ENCODE assay signal across 8 cellular contexts in the genomic region with DNA sequence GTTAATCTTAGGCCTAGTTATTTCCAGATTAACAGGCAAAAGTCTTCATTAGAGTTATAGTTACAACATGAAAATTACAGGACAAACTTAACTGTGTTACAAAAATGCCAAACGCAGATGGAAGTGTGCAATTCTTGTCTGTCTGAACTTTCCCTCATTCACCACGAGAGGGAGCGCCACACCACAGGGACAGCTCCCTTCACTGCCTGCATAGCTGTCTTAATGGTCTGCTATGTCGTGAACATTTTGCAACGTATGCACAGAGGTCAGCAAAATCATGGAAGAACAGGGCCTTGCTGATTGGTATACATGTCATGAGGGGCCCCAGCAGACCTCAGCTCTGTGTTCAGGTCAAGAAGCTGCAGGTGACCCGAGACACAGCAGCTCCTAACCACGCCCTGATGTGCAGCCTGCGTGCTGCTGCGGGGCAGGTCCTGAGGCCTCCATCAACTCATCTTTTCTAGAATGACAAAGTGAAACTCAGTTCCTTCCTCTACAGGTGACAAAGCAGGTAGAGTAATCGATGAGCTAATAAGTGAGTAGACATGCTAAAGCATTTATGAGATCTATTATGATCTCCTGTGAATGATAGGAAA.
DNase-seq lines count a peak whose midpoint lies in the region; ATAC-seq and TF ChIP-seq lines count a peak whose summit lies in the region.

No MANE protein-coding gene starts in this region.

- intact Hi-C loops in activated T-helper 1 cell treated with anti-CD3 and anti-CD28 coated beads, Interleukin-12 subunit alpha, Interleukin-12 subunit beta, Interleukin-2, Interleukin-4 antibody, amounts not matched to agents 30 ng/mL and 10 ng/mL and 1 ng/mL, durations not matched to agents 14 hours and 24 hours and 36 hours (cut with micrococcal nuclease) = loop anchor here (1.0 to 5.0 kb wide), 4 partner anchors 160 to 298 kb away; a partner anchor contains a TSS
- intact Hi-C loops in thyroid gland (cut with DNase I) = loop anchor here (5.0 to 10.0 kb wide), 2 partner anchors 240 to 613 kb away; no protein-coding TSS in a partner anchor

- TF ChIP-seq CTCF in LNCAP (IDR thresholded peaks at IDR 0.05) = peak; percentile 89
- TF ChIP-seq CTCF in thyroid gland (IDR thresholded peaks at IDR 0.05) = peak; percentile 80 to 96 (median 91)

- 43 to 46% methylated on average over 10 of the region's 10 CpGs for WGBS in thyroid gland, 2 donors

- no peaks in the 10 kb centered on the region for H3K4me1 ChIP-seq in thyroid gland

- H3K9me3 ChIP-seq in thyroid gland = no peaks in the 10 kb centered on the region

- H3K27me3 Mint-ChIP-seq in activated T-helper 1 cell treated with anti-CD3 and anti-CD28 coated beads, Interleukin-12 subunit alpha, Interleukin-12 subunit beta, Interleukin-2, Interleukin-4 antibody, amounts not matched to agents 30 ng/mL and 10 ng/mL and 1 ng/mL, durations not matched to agents 14 hours and 24 hours and 36 hours (ENCODE audit: insufficient read depth) = peaks cover 3% of the 10 kb centered on the region

- no peak overlapping the region for H3K27ac ChIP-seq in thyroid gland

- DNase-seq in COR-L47 (lab: John Stamatoyannopoulos, UW) = peak; percentile 78
- DNase-seq in RKO (ENCODE audit: low spot score) = peak; percentile 78
- DNase-seq in activated T-helper 1 cell treated with anti-CD3 and anti-CD28 coated beads, Interleukin-12 subunit alpha, Interleukin-12 subunit beta, Interleukin-2, Interleukin-4 antibody, amounts not matched to agents 30 ng/mL and 10 ng/mL and 1 ng/mL, durations not matched to agents 14 hours and 24 hours and 36 hours (ENCODE audit: low spot score) = peak; percentile 13
- peak; percentile 80 for DNase-seq in fibroblast of the conjunctiva (ENCODE audit: low read depth)
- peak; percentile 47 for DNase-seq in non-pigmented ciliary epithelial cell (ENCODE audit: low read depth)
- DNase-seq in thyroid gland = peak; percentile 67 to 79

- no peaks in the 10 kb centered on the region for H3K4me1 Mint-ChIP-seq in activated T-helper 1 cell treated with anti-CD3 and anti-CD28 coated beads, Interleukin-12 subunit alpha, Interleukin-12 subunit beta, Interleukin-2, Interleukin-4 antibody, amounts not matched to agents 30 ng/mL and 10 ng/mL and 1 ng/mL, durations not matched to agents 14 hours and 24 hours and 36 hours (ENCODE audit: low read depth)

- H3K36me3 ChIP-seq in thyroid gland = no peaks in the 10 kb centered on the region

- no peak overlapping the region for H3K4me3 ChIP-seq in thyroid gland (replicated peaks in 1 of 3)

- ATAC-seq in GM21528 (IDR thresholded peaks at IDR 0.05; ENCODE audit: low FRiP score, unreplicated experiment) = peak; percentile 76

- H3K27me3 ChIP-seq in thyroid gland = no peaks in the 10 kb centered on the region

- H3K36me3 Mint-ChIP-seq in activated T-helper 1 cell treated with anti-CD3 and anti-CD28 coated beads, Interleukin-12 subunit alpha, Interleukin-12 subunit beta, Interleukin-2, Interleukin-4 antibody, amounts not matched to agents 30 ng/mL and 10 ng/mL and 1 ng/mL, durations not matched to agents 14 hours and 24 hours and 36 hours (ENCODE audit: low read depth) = no peaks in the 10 kb centered on the region

- H3K9me3 Mint-ChIP-seq in activated T-helper 1 cell treated with anti-CD3 and anti-CD28 coated beads, Interleukin-12 subunit alpha, Interleukin-12 subunit beta, Interleukin-2, Interleukin-4 antibody, amounts not matched to agents 30 ng/mL and 10 ng/mL and 1 ng/mL, durations not matched to agents 14 hours and 24 hours and 36 hours = peaks cover 17% of the 10 kb centered on the region

- no peak overlapping the region for H3K27ac Mint-ChIP-seq in activated T-helper 1 cell treated with anti-CD3 and anti-CD28 coated beads, Interleukin-12 subunit alpha, Interleukin-12 subunit beta, Interleukin-2, Interleukin-4 antibody, amounts not matched to agents 30 ng/mL and 10 ng/mL and 1 ng/mL, durations not matched to agents 14 hours and 24 hours and 36 hours

- no peak overlapping the region for H3K4me3 Mint-ChIP-seq in activated T-helper 1 cell treated with anti-CD3 and anti-CD28 coated beads, Interleukin-12 subunit alpha, Interleukin-12 subunit beta, Interleukin-2, Interleukin-4 antibody, amounts not matched to agents 30 ng/mL and 10 ng/mL and 1 ng/mL, durations not matched to agents 14 hours and 24 hours and 36 hours

- no peak for TF ChIP-seq POLR2A in thyroid gland (IDR thresholded peaks at IDR 0.05)

Comparison
In these comparisons a context has a peak if more than half of its experiments do, and no peak if none do; other contexts are left out.
1. DNase-seq: peak in every context shown above with its lines; median percentile 80 in fibroblast of the conjunctiva; 78 in COR-L47; 78 in RKO; 73 in thyroid gland; 47 in non-pigmented ciliary epithelial cell; 13 in activated T-helper 1 cell treated with anti-CD3 and anti-CD28 coated beads, Interleukin-12 subunit alpha, Interleukin-12 subunit beta, Interleukin-2, Interleukin-4 antibody, amounts not matched to agents 30 ng/mL and 10 ng/mL and 1 ng/mL, durations not matched to agents 14 hours and 24 hours and 36 hours.